In the genomic region with DNA sequence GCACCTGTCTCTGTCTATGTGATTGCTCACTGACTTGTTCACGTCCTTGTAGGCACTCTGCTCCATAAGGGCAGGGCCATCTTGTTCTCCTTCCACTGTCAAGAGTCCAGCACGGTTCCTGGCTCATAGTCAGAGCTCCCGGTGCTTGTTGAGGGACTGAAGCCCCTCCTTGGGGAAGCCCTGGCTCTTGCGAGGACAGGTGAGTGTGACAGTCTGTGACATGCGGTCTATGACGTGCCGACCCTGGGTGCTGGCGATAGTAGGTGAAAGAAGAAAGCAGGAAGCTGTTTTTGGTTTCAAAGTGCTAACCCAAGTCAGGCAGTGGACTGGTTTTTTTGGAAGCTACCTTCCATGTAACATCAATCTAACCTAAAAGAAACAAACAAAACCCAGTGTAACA, we compare ENCODE assay signal across 20 cellular contexts. TPM values are rescaled to one million over a fixed set of nuclear protein-coding genes. Genes with fewer than 3 reads are reported as not detected.
A peak's percentile ranks its signal among the peaks of the same experiment; 100 is the strongest.
DNase-seq lines count a peak whose midpoint lies in the region; ATAC-seq and TF ChIP-seq lines count a peak whose summit lies in the region.
"Had no signal": no experiment of that assay in that cellular context is flagged by ENCODE, and none has a peak within 500 bp of the region (broad histone marks: within the 10 kb centered on the region; RNA-seq: fewer than 3 reads in every experiment).

No MANE protein-coding gene starts in this region.

- H3K4me3 Mint-ChIP-seq in CD8-positive, alpha-beta memory T cell: peak overlapping the region in 6 of 7 donors; percentile 20 to 76 (median 44)
- H3K4me3 Mint-ChIP-seq in effector memory CD8-positive, alpha-beta T cell: peak overlapping the region; percentile 15 to 45
- peak overlapping the region; percentile 42 for H3K4me3 Mint-ChIP-seq in natural killer cell
- no peak overlapping the region for H3K4me3 Mint-ChIP-seq in activated CD8-positive, alpha-beta memory T cell treated with anti-CD3 and anti-CD28 coated beads, Interleukin-2, amount 10 ng/mL, durations not matched to agents 7 days and 5 days

- CTCF ChIA-PET in CD8-positive, alpha-beta memory T cell (lab: Charles Lee): no interaction called here
- CTCF ChIA-PET in activated CD8-positive, alpha-beta memory T cell treated with anti-CD3 and anti-CD28 coated beads, Interleukin-2, amount 10 ng/mL, durations not matched to agents 7 days and 5 days (lab: Charles Lee): interaction anchor here (1.2 kb wide), 1 partner anchor 14 kb away, joined by 4 read pairs; no protein-coding TSS in a partner anchor

- H3K4me1 ChIP-seq in CD8-positive, alpha-beta memory T cell (ENCODE audit: insufficient read depth, low read length): peaks cover 30% of the 10 kb centered on the region
- H3K4me1 ChIP-seq in stomach smooth muscle (ENCODE audit: control insufficient read depth, insufficient read depth, low read length) (peaks cover 62% of the 10 kb centered on the region), mesendoderm (ENCODE audit: control insufficient read depth, low read depth, low read length) (no peaks in the 10 kb centered on the region)
- H3K4me1 ChIP-seq: HAP-1 had no signal

- H3K4me2 ChIP-seq in mesendoderm (ENCODE audit: low read length): no peak overlapping the region
- H3K4me2 ChIP-seq: KMS-11 had no signal

- ATAC-seq in effector memory CD8-positive, alpha-beta T cell (replicated peaks): peak; percentile 74
- ATAC-seq in natural killer cell: peak; percentile 51 to 75 (median 65)
- ATAC-seq in activated CD8-positive, alpha-beta memory T cell treated with anti-CD3 and anti-CD28 coated beads, Interleukin-2, amount 10 ng/mL, durations not matched to agents 7 days and 5 days: no peak
- ATAC-seq in GM19452 (IDR thresholded peaks at IDR 0.05; ENCODE audit: unreplicated experiment): no peak

- POLR2A ChIA-PET in CD8-positive, alpha-beta memory T cell (lab: Charles Lee): no interaction called here

- H3K27me3 Mint-ChIP-seq in CD8-positive, alpha-beta memory T cell: no peaks in the 10 kb centered on the region
- H3K27me3 Mint-ChIP-seq in effector memory CD8-positive, alpha-beta T cell: no peaks in the 10 kb centered on the region
- no peaks in the 10 kb centered on the region for H3K27me3 Mint-ChIP-seq in natural killer cell (ENCODE audit: low read depth in 2 of 2)
- H3K27me3 Mint-ChIP-seq in activated CD8-positive, alpha-beta memory T cell treated with anti-CD3 and anti-CD28 coated beads, Interleukin-2, amount 10 ng/mL, durations not matched to agents 7 days and 5 days: no peaks in the 10 kb centered on the region

- no peaks in the 10 kb centered on the region for H3K36me3 ChIP-seq in CD8-positive, alpha-beta memory T cell (ENCODE audit: insufficient read depth, low read length)
- H3K36me3 ChIP-seq in stomach smooth muscle (ENCODE audit: control insufficient read depth in 2 of 2, insufficient read depth in 2 of 2, low read length in 2 of 2) (peaks cover 0 to 3% of the 10 kb centered on the region in 2 donors), mesendoderm (ENCODE audit: control insufficient read depth, insufficient read depth, low read length) (no peaks in the 10 kb centered on the region)
- H3K36me3 ChIP-seq: HAP-1 had no signal

- no peak overlapping the region for H3K23ac ChIP-seq in mesendoderm (ENCODE audit: low read length)

- no peaks in the 10 kb centered on the region for H3K27me3 ChIP-seq in CD8-positive, alpha-beta memory T cell (ENCODE audit: insufficient read depth, low read length, poor library complexity, severe bottlenecking)
- no peaks in the 10 kb centered on the region for H3K27me3 ChIP-seq in stomach smooth muscle (ENCODE audit: control insufficient read depth in 1 of 2, insufficient read depth in 2 of 2, low read length in 2 of 2)
- no peaks in the 10 kb centered on the region for H3K27me3 ChIP-seq in mesendoderm (ENCODE audit: insufficient read depth, low read length, poor library complexity)

- H2BK15ac ChIP-seq in mesendoderm (replicated peaks; ENCODE audit: low read depth): no peak overlapping the region

- no peak overlapping the region for H3K4ac ChIP-seq in mesendoderm (ENCODE audit: low read depth, low read length)

- DNase-seq in CD8-positive, alpha-beta memory T cell: no peak
- DNase-seq in effector memory CD8-positive, alpha-beta T cell: no peak
- DNase-seq in natural killer cell (no peak), mesendoderm (no peak)
- DNase-seq in activated CD8-positive, alpha-beta memory T cell treated with anti-CD3 and anti-CD28 coated beads, Interleukin-2, amount 10 ng/mL, durations not matched to agents 7 days and 5 days: no peak
- DNase-seq: ACHN, C1 segment of cervical spinal cord, DMS79 treated with DMSO at 0.1 percent for 48 hours, GM23248, MV-4-11, NCI-H1694 treated with DMSO at 0.1 percent for 48 hours, NCI-H510A treated with DMSO at 0.1 percent for 48 hours, NCI-H82, OCI-M1, Right ventricle myocardium superior had no signal

- no peak overlapping the region for H3K9ac ChIP-seq in stomach smooth muscle (ENCODE audit: low read length in 2 of 2)
- no peak overlapping the region for H3K9ac ChIP-seq in mesendoderm (ENCODE audit: low read length)
- H3K9ac ChIP-seq: GM23248, KMS-11 had no signal

- no peaks in the 10 kb centered on the region for H3K9me3 Mint-ChIP-seq in CD8-positive, alpha-beta memory T cell
- no peaks in the 10 kb centered on the region for H3K9me3 Mint-ChIP-seq in effector memory CD8-positive, alpha-beta T cell
- H3K9me3 Mint-ChIP-seq in natural killer cell: no peaks in the 10 kb centered on the region
- H3K9me3 Mint-ChIP-seq in activated CD8-positive, alpha-beta memory T cell treated with anti-CD3 and anti-CD28 coated beads, Interleukin-2, amount 10 ng/mL, durations not matched to agents 7 days and 5 days (ENCODE audit: low read depth): no peaks in the 10 kb centered on the region

- no peaks in the 10 kb centered on the region for H3K79me1 ChIP-seq in mesendoderm (ENCODE audit: low read length)

- H3K79me2 ChIP-seq in mesendoderm (ENCODE audit: control insufficient read depth, insufficient read depth, low read length): no peaks in the 10 kb centered on the region

- H3K4me3 ChIP-seq in CD8-positive, alpha-beta memory T cell (ENCODE audit: low read length): no peak overlapping the region
- H3K4me3 ChIP-seq in stomach smooth muscle (ENCODE audit: low read length in 2 of 2) (no peak overlapping the region), mesendoderm (ENCODE audit: low read length) (no peak overlapping the region)
- H3K4me3 ChIP-seq: GM23248, HAP-1 had no signal

- H4K5ac ChIP-seq in mesendoderm (ENCODE audit: low read length): no peak overlapping the region

- H3K36me3 Mint-ChIP-seq in CD8-positive, alpha-beta memory T cell: peaks cover 0 to 13% (median 5%) of the 10 kb centered on the region in 3 donors
- peaks cover 24% of the 10 kb centered on the region for H3K36me3 Mint-ChIP-seq in effector memory CD8-positive, alpha-beta T cell (ENCODE audit: insufficient read depth)
- no peaks in the 10 kb centered on the region for H3K36me3 Mint-ChIP-seq in natural killer cell
- H3K36me3 Mint-ChIP-seq in activated CD8-positive, alpha-beta memory T cell treated with anti-CD3 and anti-CD28 coated beads, Interleukin-2, amount 10 ng/mL, durations not matched to agents 7 days and 5 days: peaks cover 5% of the 10 kb centered on the region

- H3K27ac Mint-ChIP-seq in CD8-positive, alpha-beta memory T cell: peak overlapping the region in 7 of 8 donors; percentile 7 to 92 (median 82)
- peak overlapping the region; percentile 10 to 49 for H3K27ac Mint-ChIP-seq in effector memory CD8-positive, alpha-beta T cell
- H3K27ac Mint-ChIP-seq in natural killer cell: peak overlapping the region; percentile 67 to 88
- H3K27ac Mint-ChIP-seq in activated CD8-positive, alpha-beta memory T cell treated with anti-CD3 and anti-CD28 coated beads, Interleukin-2, amount 10 ng/mL, durations not matched to agents 7 days and 5 days: no peak overlapping the region

- no peak overlapping the region for H3K56ac ChIP-seq in mesendoderm (ENCODE audit: low read length)

- peaks cover 51 to 88% (median 74%) of the 10 kb centered on the region in 3 donors for H3K4me1 Mint-ChIP-seq in CD8-positive, alpha-beta memory T cell
- H3K4me1 Mint-ChIP-seq in effector memory CD8-positive, alpha-beta T cell (ENCODE audit: low read depth in 2 of 2): peaks cover 32 to 61% of the 10 kb centered on the region in 2 donors
- peaks cover 50 to 63% of the 10 kb centered on the region in 2 donors for H3K4me1 Mint-ChIP-seq in natural killer cell
- H3K4me1 Mint-ChIP-seq in activated CD8-positive, alpha-beta memory T cell treated with anti-CD3 and anti-CD28 coated beads, Interleukin-2, amount 10 ng/mL, durations not matched to agents 7 days and 5 days: peaks cover 15% of the 10 kb centered on the region

- intact Hi-C loops in natural killer cell (cut with micrococcal nuclease): loop anchor here (2.0 kb wide), 2 partner anchors 17 kb away; no protein-coding TSS in a partner anchor

- H2BK120ac ChIP-seq in mesendoderm (ENCODE audit: low read depth, low read length): no peak overlapping the region

- H3K27ac ChIP-seq in CD8-positive, alpha-beta memory T cell (ENCODE audit: low read depth, low read length): no peak overlapping the region
- H3K27ac ChIP-seq in stomach smooth muscle (ENCODE audit: low read length): peak overlapping the region; percentile 3
- no peak overlapping the region for H3K27ac ChIP-seq in mesendoderm (ENCODE audit: low read depth, low read length)
- H3K27ac ChIP-seq: GM23248, HL-60, KMS-11 had no signal

- no CpG with 5 or more reads among the region's 8 CpGs for WGBS in mesendoderm (ENCODE audit: extremely low coverage, insufficient coverage, low lambda C conversion rate)

- no peak overlapping the region for H2BK5ac ChIP-seq in mesendoderm (ENCODE audit: low read length)

- no peak overlapping the region for H4K8ac ChIP-seq in mesendoderm (ENCODE audit: low read depth, low read length)

- H3K18ac ChIP-seq in mesendoderm (ENCODE audit: low read length): no peak overlapping the region

- H2AK5ac ChIP-seq in mesendoderm (ENCODE audit: low read length): no peak overlapping the region

- H3K9me3 ChIP-seq in CD8-positive, alpha-beta memory T cell (ENCODE audit: low read length): no peaks in the 10 kb centered on the region
- H3K9me3 ChIP-seq in stomach smooth muscle (ENCODE audit: control insufficient read depth in 2 of 2, low read length in 2 of 2): no peaks in the 10 kb centered on the region
- H3K9me3 ChIP-seq: HAP-1 had no signal

- no peak for TF ChIP-seq CTCF in natural killer cell (IDR thresholded peaks at IDR 0.05)

RNA-seq across cellular contexts. Expression of a gene that starts 18.8 kb away (rescaled TPM):
- 10 to 100 TPM; 17.9 to 18.6 TPM for total RNA-seq in CD8-positive, alpha-beta memory T cell
- 9.0 TPM for polyA plus RNA-seq in CD8-positive, alpha-beta memory T cell
- total RNA-seq in natural killer cell: 10 to 100 TPM; 44.3 to 51.6 (median 44.8) TPM
- polyA plus RNA-seq in mesendoderm (2013, experiment 1 of 2): 0.32 TPM
- polyA plus RNA-seq in mesendoderm (2013, experiment 2 of 2): 0.21 TPM
- 10 to 100 TPM; 13.8 to 20.4 TPM for total RNA-seq in activated CD8-positive, alpha-beta memory T cell treated with anti-CD3 and anti-CD28 coated beads, Interleukin-2, amount 10 ng/mL, durations not matched to agents 7 days and 5 days

RNA-seq across cellular contexts. Expression of a gene that starts 20.5 kb away (rescaled TPM):
- total RNA-seq in CD8-positive, alpha-beta memory T cell: 10 to 100 TPM; 25.8 to 26.3 TPM
- 20.3 TPM for polyA plus RNA-seq in CD8-positive, alpha-beta memory T cell
- total RNA-seq in natural killer cell: 10 to 100 TPM; 27.4 to 29.4 (median 28.5) TPM
- 1.3 TPM for polyA plus RNA-seq in mesendoderm (2013, experiment 1 of 2)
- polyA plus RNA-seq in mesendoderm (2013, experiment 2 of 2): 1.3 TPM
- 10 to 100 TPM; 31.5 to 33.5 TPM for total RNA-seq in activated CD8-positive, alpha-beta memory T cell treated with anti-CD3 and anti-CD28 coated beads, Interleukin-2, amount 10 ng/mL, durations not matched to agents 7 days and 5 days

Comparison
In these comparisons a context has a peak if more than half of its experiments do, and no peak if none do; other contexts are left out.
1. ATAC-seq: peak in effector memory CD8-positive, alpha-beta T cell (single experiment) and natural killer cell (3 of 3); none in activated CD8-positive, alpha-beta memory T cell treated with anti-CD3 and anti-CD28 coated beads, Interleukin-2, amount 10 ng/mL, durations not matched to agents 7 days and 5 days (single experiment) and GM19452 (single experiment).